8 cellular contexts compared by ENCODE assay signal in the genomic region with DNA sequence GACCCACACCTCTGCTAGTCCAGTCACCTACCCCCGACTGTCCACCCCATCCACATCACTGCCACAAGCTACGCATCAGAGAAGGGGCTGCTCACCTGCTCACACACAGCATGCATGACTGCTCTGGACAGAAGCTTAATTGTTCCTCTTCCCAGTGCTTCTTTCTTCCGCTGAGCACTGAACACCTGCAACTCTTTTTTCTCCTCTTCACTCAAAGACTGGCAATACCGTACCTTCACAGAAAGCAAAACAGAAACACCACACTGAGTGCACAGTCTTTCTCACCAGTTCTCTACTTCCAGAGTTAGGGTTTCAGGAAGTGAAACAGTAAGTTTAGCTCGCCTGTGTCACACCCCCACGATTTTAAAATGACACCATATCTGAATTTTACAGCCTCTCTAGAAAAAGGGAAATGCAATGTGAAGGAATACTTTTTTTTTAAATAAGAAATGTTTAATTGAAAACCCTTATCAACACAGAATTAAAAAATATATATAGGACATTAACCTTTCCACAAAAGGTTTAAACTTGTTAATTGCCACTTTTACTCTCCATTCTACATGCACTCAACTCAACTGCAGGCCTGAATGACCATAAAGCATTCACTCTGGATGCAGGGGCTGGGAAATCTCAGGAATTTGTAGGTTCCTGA.
A peak's percentile ranks its signal among the peaks of the same experiment; 100 is the strongest.
DNase-seq lines count a peak whose midpoint lies in the region; ATAC-seq lines count a peak whose summit lies in the region.

No MANE protein-coding gene starts in this region.

- H3K4me1 Mint-ChIP-seq in activated CD8-positive, alpha-beta memory T cell treated with anti-CD3 and anti-CD28 coated beads, Interleukin-2, amount 10 ng/mL, durations not matched to agents 7 days and 5 days: peaks cover 20% of the 10 kb centered on the region

- no peaks in the 10 kb centered on the region for H3K9me3 Mint-ChIP-seq in activated CD8-positive, alpha-beta memory T cell treated with anti-CD3 and anti-CD28 coated beads, Interleukin-2, amount 10 ng/mL, durations not matched to agents 7 days and 5 days (ENCODE audit: low read depth)

- peak overlapping the region; percentile 67 for H3K4me3 Mint-ChIP-seq in activated CD8-positive, alpha-beta memory T cell treated with anti-CD3 and anti-CD28 coated beads, Interleukin-2, amount 10 ng/mL, durations not matched to agents 7 days and 5 days

- peak; percentile 77 for ATAC-seq in activated CD8-positive, alpha-beta memory T cell treated with anti-CD3 and anti-CD28 coated beads, Interleukin-2, amount 10 ng/mL, durations not matched to agents 7 days and 5 days
- ATAC-seq in HG02588 (IDR thresholded peaks at IDR 0.05; ENCODE audit: unreplicated experiment) (peak; percentile 98), left lobe of liver (peak; percentile 24)

- peak overlapping the region; percentile 49 for H3K27ac Mint-ChIP-seq in activated CD8-positive, alpha-beta memory T cell treated with anti-CD3 and anti-CD28 coated beads, Interleukin-2, amount 10 ng/mL, durations not matched to agents 7 days and 5 days

- CTCF ChIA-PET in activated CD8-positive, alpha-beta memory T cell treated with anti-CD3 and anti-CD28 coated beads, Interleukin-2, amount 10 ng/mL, durations not matched to agents 7 days and 5 days (lab: Charles Lee): interaction anchor here (1.2 to 4.7 kb wide), 2 partner anchors 10 to 14 kb away, joined by 3 to 27 read pairs; no protein-coding TSS in a partner anchor

- peak; percentile 43 for DNase-seq in activated CD8-positive, alpha-beta memory T cell treated with anti-CD3 and anti-CD28 coated beads, Interleukin-2, amount 10 ng/mL, durations not matched to agents 7 days and 5 days
- no peak for DNase-seq in activated CD8-positive, alpha-beta memory T cell treated with anti-CD3 and anti-CD28 coated beads, Interleukin-2, amount 50 U/mL, for 4 hours
- DNase-seq in MV-4-11 (lab: John Stamatoyannopoulos, UW): peak; percentile 92
- DNase-seq in left lobe of liver (ENCODE audit: low spot score): no peak
- DNase-seq in NCI-H510A treated with DMSO at 0.1 percent for 48 hours (lab: John Stamatoyannopoulos, UW): no peak
- no peak for DNase-seq in SHP77 (lab: John Stamatoyannopoulos, UW)
- DNase-seq in mesenteric fat pad (ENCODE audit: low spot score): no peak

- H3K27me3 Mint-ChIP-seq in activated CD8-positive, alpha-beta memory T cell treated with anti-CD3 and anti-CD28 coated beads, Interleukin-2, amount 10 ng/mL, durations not matched to agents 7 days and 5 days: peaks cover 30% of the 10 kb centered on the region

- H3K36me3 Mint-ChIP-seq in activated CD8-positive, alpha-beta memory T cell treated with anti-CD3 and anti-CD28 coated beads, Interleukin-2, amount 10 ng/mL, durations not matched to agents 7 days and 5 days: no peaks in the 10 kb centered on the region

Comparison
In these comparisons a context has a peak if more than half of its experiments do, and no peak if none do; other contexts are left out.
1. DNase-seq: peak in activated CD8-positive, alpha-beta memory T cell treated with anti-CD3 and anti-CD28 coated beads, Interleukin-2, amount 10 ng/mL, durations not matched to agents 7 days and 5 days (single experiment) and MV-4-11 (single experiment); none in activated CD8-positive, alpha-beta memory T cell treated with anti-CD3 and anti-CD28 coated beads, Interleukin-2, amount 50 U/mL, for 4 hours (single experiment), left lobe of liver (single experiment), NCI-H510A treated with DMSO at 0.1 percent for 48 hours (single experiment), SHP77 (0 of 2) and mesenteric fat pad (single experiment).
2. ATAC-seq: peak in every context shown above with its lines; median percentile 98 in HG02588; 77 in activated CD8-positive, alpha-beta memory T cell treated with anti-CD3 and anti-CD28 coated beads, Interleukin-2, amount 10 ng/mL, durations not matched to agents 7 days and 5 days; 24 in left lobe of liver.